In genomic region chr6:41294463-41294862, GRCh38 we compare ENCODE assay signal across 20 cellular contexts. TPM values are rescaled to one million over a fixed set of nuclear protein-coding genes. Genes with fewer than 3 reads are reported as not detected.
"Had no signal": no experiment of that assay in that cellular context is flagged by ENCODE, and none has a peak within 500 bp of the region (broad histone marks: within the 10 kb centered on the region; RNA-seq: fewer than 3 reads in every experiment).

No MANE protein-coding gene starts in this region.

- H3K27me3 ChIP-seq: thyroid gland had no signal

- H3K27ac ChIP-seq: thyroid gland had no signal

- H3K36me3 Mint-ChIP-seq: T-cell had no signal

- H3K4me3 ChIP-seq: thyroid gland had no signal

- H3K9me3 ChIP-seq: thyroid gland had no signal

- H3K4me3 Mint-ChIP-seq: dendritic cell treated with granulocyte-macrophage colony-stimulating factor and Interleukin-4, amounts not matched to agents 40 ng/mL and 50 ng/mL, for 4 days; natural killer cell treated with Interleukin-12 subunit alpha and Interleukin-12 subunit beta and Interleukin-15 and Interleukin-18, amount 100 ng/mL, for 72 hours; T-cell had no signal

- H3K27me3 Mint-ChIP-seq: natural killer cell treated with Interleukin-12 subunit alpha and Interleukin-12 subunit beta and Interleukin-15 and Interleukin-18, amount 100 ng/mL, for 72 hours; T-cell had no signal

- ATAC-seq: T-cell had no signal

- H3K27ac Mint-ChIP-seq: dendritic cell treated with granulocyte-macrophage colony-stimulating factor and Interleukin-4, amounts not matched to agents 40 ng/mL and 50 ng/mL, for 4 days; natural killer cell treated with Interleukin-12 subunit alpha and Interleukin-12 subunit beta and Interleukin-15 and Interleukin-18, amount 100 ng/mL, for 72 hours; T-cell had no signal

- H3K36me3 ChIP-seq: thyroid gland had no signal

- DNase-seq: activated CD4-positive, CD25-positive, alpha-beta regulatory T cell treated with anti-CD3 and anti-CD28 coated beads, Interleukin-2, amount 50 U/mL, for 72 hours; activated CD8-positive, alpha-beta memory T cell treated with anti-CD3 and anti-CD28 coated beads for 24 hours; activated gamma-delta T cell treated with Interleukin-2 at 50 U/mL for 16 hours; aorta; cerebellar nuclear complex; effector memory CD4-positive, alpha-beta T cell; foreskin melanocyte; head of caudate nucleus; kidney glomerular epithelial cell; occipital lobe; T-cell; T1000; thyroid gland had no signal

RNA-seq across cellular contexts. Expression of gene TREM1, which starts 8.0 kb away (rescaled TPM):
- total RNA-seq: fibroblast of lung, occipital lobe had no signal

RNA-seq across cellular contexts. Expression of gene NCR2, which starts 40.9 kb away (rescaled TPM):
- total RNA-seq: aorta, fibroblast of lung, lower leg skin, mesenteric fat pad, occipital lobe, posterior vena cava, T-cell, thyroid gland, urinary bladder had no signal
- polyA plus RNA-seq: aorta, fibroblast of lung, urinary bladder had no signal
